Comparison of ENCODE assay signal across 1 cellular context in genomic region chr18:3481696-3482210, GRCh38.
TF ChIP-seq lines count a peak whose summit lies in the region.

No MANE protein-coding gene starts in this region.

TF ChIP-seq in K562, 482 proteins besides CTCF, POLR2A, EP300 and RAD21 (continued from another document and continues in another):
- TF ChIP-seq AFF1 (IDR thresholded peaks at IDR 0.05; ENCODE audit: low read depth in 1 of 2, partially characterized antibody in 2 of 2): peak in 1 of 2 experiments; percentile 17
- no peak for TF ChIP-seq SNAPC5 (CRISPR knock-in tag; IDR thresholded peaks at IDR 0.05)
- TF ChIP-seq SOX6 (IDR thresholded peaks at IDR 0.05): peak; percentile 13; the same call in 1 of the 2 replicates
- no peak for TF ChIP-seq JUND (IDR thresholded peaks at IDR 0.05; ENCODE audit: borderline replicate concordance, low read depth, low read length)
- 0 out of 3 replicates have a peak, but pooled peaks have one; percentile 21 for TF ChIP-seq JUND (tag; IDR thresholded peaks at IDR 0.05; ENCODE audit: borderline replicate concordance, low read depth, low read length)
- peak; percentile 76 for TF ChIP-seq ATF3 (IDR thresholded peaks at IDR 0.05)
- TF ChIP-seq ATF3 (CRISPR knock-in tag; conservative IDR thresholded peaks at IDR 0.05): no peak
- TF ChIP-seq TEAD4 (IDR thresholded peaks at IDR 0.05; ENCODE audit: low read length): peak; percentile 45; the same call in 1 of the 2 replicates
- TF ChIP-seq TEAD4 (CRISPR knock-in tag; IDR thresholded peaks at IDR 0.05; ENCODE audit: borderline replicate concordance): no peak
- TF ChIP-seq MGA (IDR thresholded peaks at IDR 0.05): peak; percentile 16; the same call in 1 of the 2 replicates
- no peak for TF ChIP-seq NFIX (CRISPR knock-in tag; IDR thresholded peaks at IDR 0.05; ENCODE audit: low read depth)
- TF ChIP-seq MNT (conservative IDR thresholded peaks at IDR 0.05): peak in 1 of 2 experiments; percentile 34; a peak in 1 of 4 replicates
- peak; percentile 25; the same call in 1 of the 2 replicates for TF ChIP-seq TAL1 (IDR thresholded peaks at IDR 0.05)
- no peak for TF ChIP-seq CREB1 (IDR thresholded peaks at IDR 0.05)
- 0 out of 2 replicates have a peak, but pooled peaks have one; percentile 23 for TF ChIP-seq CREB1 (CRISPR knock-in tag; IDR thresholded peaks at IDR 0.05)
- peak in 1 of 2 experiments; percentile 75; a peak in 2 of 4 replicates for TF ChIP-seq UBTF (IDR thresholded peaks at IDR 0.05; ENCODE audit: borderline replicate concordance in 1 of 2, low read depth in 2 of 2, low read length in 2 of 2)
- TF ChIP-seq PHB2 (IDR thresholded peaks at IDR 0.05; ENCODE audit: low read depth): no peak
- no peak for TF ChIP-seq BRD4 (IDR thresholded peaks at IDR 0.05)
- 0 out of 2 replicates have a peak, but pooled peaks have one; percentile 19 for TF ChIP-seq GABPB1 (CRISPR knock-in tag; IDR thresholded peaks at IDR 0.05)
- 0 out of 2 replicates have a peak, but pooled peaks have one; percentile 6 for TF ChIP-seq RB1 (IDR thresholded peaks at IDR 0.05; ENCODE audit: low read depth)
- peak; percentile 76 for TF ChIP-seq PRDM10 (IDR thresholded peaks at IDR 0.05; ENCODE audit: partially characterized antibody)
- peak in 1 of 2 experiments; percentile 61; a peak in 2 of 4 replicates for TF ChIP-seq MAZ (CRISPR knock-in tag; conservative IDR thresholded peaks at IDR 0.05 in 1 of 2, IDR thresholded peaks at IDR 0.05 in 1 of 2)
- TF ChIP-seq CEBPG (CRISPR knock-in tag; IDR thresholded peaks at IDR 0.05): 0 out of 2 replicates have a peak, but pooled peaks have one; percentile 32
- TF ChIP-seq CEBPG (tag; conservative IDR thresholded peaks at IDR 0.05 in 1 of 2, IDR thresholded peaks at IDR 0.05 in 1 of 2): peak; percentile 47 to 82; a peak in 3 of 4 replicates
- TF ChIP-seq SMARCE1 (IDR thresholded peaks at IDR 0.05): 0 out of 2 replicates have a peak, but pooled peaks have one; percentile 17
- no peak for TF ChIP-seq ZNF584 (CRISPR knock-in tag; IDR thresholded peaks at IDR 0.05; ENCODE audit: low read depth)
- peak; percentile 70; the same call in 1 of the 2 replicates for TF ChIP-seq SMARCA4 (IDR thresholded peaks at IDR 0.05)
- TF ChIP-seq EHMT2 (IDR thresholded peaks at IDR 0.05): no peak
- TF ChIP-seq NBN (IDR thresholded peaks at IDR 0.05; ENCODE audit: low read depth): peak; percentile 70
- TF ChIP-seq CBFA2T3 (IDR thresholded peaks at IDR 0.05): peak; percentile 50
- no peak for TF ChIP-seq BACH1 (tag; IDR thresholded peaks at IDR 0.05)
- 0 out of 2 replicates have a peak, but pooled peaks have one; percentile 21 for TF ChIP-seq FOSL1 (tag; conservative IDR thresholded peaks at IDR 0.05)
- no peak for TF ChIP-seq PHTF2 (CRISPR knock-in tag; IDR thresholded peaks at IDR 0.05)
